10 cellular contexts compared by ENCODE assay signal in genomic region chr2:39013871-39014270, GRCh38.
"Had no signal": no experiment of that assay in that cellular context is flagged by ENCODE, and none has a peak within 500 bp of the region (broad histone marks: within the 10 kb centered on the region; RNA-seq: fewer than 3 reads in every experiment).

No MANE protein-coding gene starts in this region.

- H3K4me2 ChIP-seq: KMS-11 had no signal

- H2AFZ ChIP-seq: GM23248 had no signal

- H3K27ac ChIP-seq: GM23248, HL-60, KMS-11 had no signal

- DNase-seq: GM23248, GOT3, H7, HFFc6, Karpas-422, KBM-7 had no signal

- H3K4me3 ChIP-seq: GM23248, HAP-1 had no signal

- ATAC-seq: HCT116 had no signal

- H3K9me3 ChIP-seq: HAP-1 had no signal

- H3K9ac ChIP-seq: GM23248, KMS-11 had no signal
